Comparison of ENCODE assay signal across 35 cellular contexts in genomic region chr16:81241706-81242105, GRCh38. TPM values are rescaled to one million over a fixed set of nuclear protein-coding genes. Genes with fewer than 3 reads are reported as not detected.
"Had no signal": no experiment of that assay in that cellular context is flagged by ENCODE, and none has a peak within 500 bp of the region (broad histone marks: within the 10 kb centered on the region; RNA-seq: fewer than 3 reads in every experiment).

No MANE protein-coding gene starts in this region.

- H3K4me2 ChIP-seq: hepatocyte had no signal

- H2AFZ ChIP-seq: hepatocyte had no signal

- DNase-seq: activated CD4-positive, alpha-beta memory T cell treated with anti-CD3 and anti-CD28 coated beads for 36 hours; activated CD4-positive, alpha-beta T cell treated with anti-CD3 and anti-CD28 coated beads for 36 hours; activated CD4-positive, alpha-beta T cell treated with anti-CD3 and anti-CD28 coated beads, Interleukin-2, amount 10 ng/mL, durations not matched to agents 24 days and 14 days; activated CD4-positive, CD25-positive, alpha-beta regulatory T cell; activated CD4-positive, CD25-positive, alpha-beta regulatory T cell treated with anti-CD3 and anti-CD28 coated beads, Interleukin-2, amount 50 U/mL, for 72 hours; activated CD8-positive, alpha-beta memory T cell treated with anti-CD3 and anti-CD28 coated beads, Interleukin-2, amount 10 ng/mL, durations not matched to agents 7 days and 5 days; activated CD8-positive, alpha-beta memory T cell treated with anti-CD3 and anti-CD28 coated beads, Interleukin-2, amount 50 U/mL, for 4 hours; activated CD8-positive, alpha-beta T cell treated with anti-CD3 and anti-CD28 coated beads, Interleukin-2, amount 10 ng/mL, durations not matched to agents 7 days and 5 days; activated gamma-delta T cell; activated naive CD4-positive, alpha-beta T cell; activated naive CD4-positive, alpha-beta T cell treated with anti-CD3 and anti-CD28 coated beads, Interleukin-2, amount 10 ng/mL, durations not matched to agents 7 days and 5 days; activated naive CD8-positive, alpha-beta T cell treated with anti-CD3 and anti-CD28 coated beads, Interleukin-2, amount 10 ng/mL, durations not matched to agents 7 days and 5 days; activated T-cell treated with anti-CD3 and anti-CD28 coated beads, Interleukin-2, amount 50 U/mL, for 1 hour; activated T-cell treated with anti-CD3 and anti-CD28 coated beads, Interleukin-2, amount 50 U/mL, for 48 hours; amniotic stem cell; anterior cingulate cortex; caudate nucleus; cortex of kidney; dermis blood vessel endothelial cell; effector CD4-positive, alpha-beta T cell; effector memory CD8-positive, alpha-beta T cell; erythroblast; esophagus squamous epithelium; foreskin melanocyte; heart right ventricle; T-helper 17 cell; T1000 had no signal

- H3K27me3 ChIP-seq: esophagus squamous epithelium, gastroesophageal sphincter, heart right ventricle, hepatocyte had no signal

- H3K27ac ChIP-seq: gastroesophageal sphincter, heart right ventricle, hepatocyte had no signal

- H3K9me3 ChIP-seq: esophagus squamous epithelium, gastroesophageal sphincter, heart right ventricle had no signal

- H3K36me3 ChIP-seq: esophagus squamous epithelium, gastroesophageal sphincter, heart right ventricle had no signal

- ATAC-seq: activated CD4-positive, alpha-beta T cell treated with anti-CD3 and anti-CD28 coated beads for 36 hours; activated CD8-positive, alpha-beta memory T cell treated with anti-CD3 and anti-CD28 coated beads, Interleukin-2, amount 10 ng/mL, durations not matched to agents 7 days and 5 days; activated CD8-positive, alpha-beta T cell treated with anti-CD3 and anti-CD28 coated beads, Interleukin-2, amount 10 ng/mL, durations not matched to agents 7 days and 5 days; activated naive CD4-positive, alpha-beta T cell treated with anti-CD3 and anti-CD28 coated beads, Interleukin-2, amount 50 U/mL, for 72 hours; effector memory CD8-positive, alpha-beta T cell; gastroesophageal sphincter; heart right ventricle; T-helper 17 cell had no signal

- H3K4me3 ChIP-seq: esophagus squamous epithelium, gastroesophageal sphincter, heart right ventricle, hepatocyte had no signal

RNA-seq across cellular contexts. Expression of gene BCO1, which starts 3.2 kb away (rescaled TPM):
- total RNA-seq: activated CD4-positive, alpha-beta memory T cell treated with anti-CD3 and anti-CD28 coated beads for 36 hours; activated CD4-positive, alpha-beta T cell treated with anti-CD3 and anti-CD28 coated beads for 36 hours; activated CD4-positive, alpha-beta T cell treated with anti-CD3 and anti-CD28 coated beads, Interleukin-2, amount 10 ng/mL, durations not matched to agents 24 days and 14 days; activated CD8-positive, alpha-beta memory T cell treated with anti-CD3 and anti-CD28 coated beads for 36 hours; activated CD8-positive, alpha-beta memory T cell treated with anti-CD3 and anti-CD28 coated beads, Interleukin-2, amount 10 ng/mL, durations not matched to agents 7 days and 5 days; activated CD8-positive, alpha-beta T cell treated with anti-CD3 and anti-CD28 coated beads, Interleukin-2, amount 10 ng/mL, durations not matched to agents 7 days and 5 days; activated naive CD4-positive, alpha-beta T cell treated with anti-CD3 and anti-CD28 coated beads, Interleukin-2, amount 50 U/mL, for 72 hours; activated naive CD8-positive, alpha-beta T cell treated with anti-CD3 and anti-CD28 coated beads, Interleukin-2, amount 10 ng/mL, durations not matched to agents 7 days and 5 days; astrocyte; chondrocyte; dermis blood vessel endothelial cell; fibroblast of villous mesenchyme; glomerular endothelial cell; T-helper 17 cell had no signal
- polyA plus RNA-seq: heart right ventricle had no signal
